7 cellular contexts compared by ENCODE assay signal in the genomic region with DNA sequence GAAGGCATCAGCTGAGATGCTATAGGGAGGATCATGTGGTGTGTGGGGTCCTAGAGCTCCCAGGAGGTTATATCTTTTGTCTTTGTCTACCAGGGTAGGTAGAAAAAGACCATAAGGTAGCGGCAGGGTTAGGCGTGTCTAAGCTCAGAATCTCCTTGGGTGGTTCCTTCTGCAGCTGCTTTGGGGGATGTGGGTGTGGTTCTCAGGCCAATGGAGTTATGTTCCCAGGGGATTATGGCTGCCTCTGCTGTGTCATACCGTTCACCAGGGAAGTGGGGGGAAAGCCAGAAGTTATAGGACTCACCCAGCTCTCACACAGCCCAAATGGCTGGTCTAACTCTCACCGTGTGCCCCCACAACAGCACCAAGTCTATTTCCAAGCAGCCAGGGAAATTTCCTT.
"Had no signal": no experiment of that assay in that cellular context is flagged by ENCODE, and none has a peak within 500 bp of the region (broad histone marks: within the 10 kb centered on the region; RNA-seq: fewer than 3 reads in every experiment).

No MANE protein-coding gene starts in this region.

- H3K27ac ChIP-seq: GM23248 had no signal

- ATAC-seq: HCT116 had no signal

- H3K9me3 ChIP-seq: HAP-1 had no signal

- H3K9ac ChIP-seq: GM23248 had no signal

- H3K4me1 ChIP-seq: HAP-1 had no signal

- H3K4me3 Mint-ChIP-seq: HFFc6 had no signal

- H3K36me3 ChIP-seq: HAP-1 had no signal

- DNase-seq: GM23248, GOT3, H7, HFFc6, IMR-90 had no signal

- H3K4me3 ChIP-seq: GM23248, HAP-1 had no signal

- H3K27ac Mint-ChIP-seq: HFFc6 had no signal

- H2AFZ ChIP-seq: GM23248 had no signal
